2 cellular contexts compared by ENCODE assay signal in the genomic region with DNA sequence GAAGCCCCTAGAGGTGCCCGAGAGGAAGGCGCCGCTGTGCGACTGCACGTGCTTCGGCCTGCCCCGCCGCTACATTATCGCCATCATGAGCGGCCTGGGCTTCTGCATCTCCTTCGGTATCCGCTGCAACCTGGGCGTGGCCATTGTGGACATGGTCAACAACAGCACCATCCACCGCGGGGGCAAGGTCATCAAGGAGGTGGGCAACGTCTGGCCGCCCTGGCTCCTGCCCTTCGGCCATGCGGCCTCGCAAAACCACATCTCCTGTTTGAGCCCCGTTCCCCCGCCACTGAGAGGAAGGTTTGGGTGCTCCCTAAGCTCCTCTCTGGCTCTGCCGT.
TF ChIP-seq lines count a peak whose summit lies in the region.

No MANE protein-coding gene starts in this region.

TF ChIP-seq in neural cell, 6 proteins besides CTCF, POLR2A, EP300 and RAD21:
- TF ChIP-seq SMC3 (conservative IDR thresholded peaks at IDR 0.05; ENCODE audit: poor library complexity), result no peak
- TF ChIP-seq MXI1 (conservative IDR thresholded peaks at IDR 0.05; ENCODE audit: poor library complexity, severe bottlenecking), result no peak
- TF ChIP-seq POLR2AphosphoS5 (IDR thresholded peaks at IDR 0.05), result no peak
- no peak for TF ChIP-seq TAF1 (IDR thresholded peaks at IDR 0.05; ENCODE audit: low read depth)
- TF ChIP-seq EZH2 (IDR thresholded peaks at IDR 0.05; ENCODE audit: borderline replicate concordance, insufficient read depth, low read length, poor library complexity, severe bottlenecking), result no peak
- TF ChIP-seq, protein P1, sequence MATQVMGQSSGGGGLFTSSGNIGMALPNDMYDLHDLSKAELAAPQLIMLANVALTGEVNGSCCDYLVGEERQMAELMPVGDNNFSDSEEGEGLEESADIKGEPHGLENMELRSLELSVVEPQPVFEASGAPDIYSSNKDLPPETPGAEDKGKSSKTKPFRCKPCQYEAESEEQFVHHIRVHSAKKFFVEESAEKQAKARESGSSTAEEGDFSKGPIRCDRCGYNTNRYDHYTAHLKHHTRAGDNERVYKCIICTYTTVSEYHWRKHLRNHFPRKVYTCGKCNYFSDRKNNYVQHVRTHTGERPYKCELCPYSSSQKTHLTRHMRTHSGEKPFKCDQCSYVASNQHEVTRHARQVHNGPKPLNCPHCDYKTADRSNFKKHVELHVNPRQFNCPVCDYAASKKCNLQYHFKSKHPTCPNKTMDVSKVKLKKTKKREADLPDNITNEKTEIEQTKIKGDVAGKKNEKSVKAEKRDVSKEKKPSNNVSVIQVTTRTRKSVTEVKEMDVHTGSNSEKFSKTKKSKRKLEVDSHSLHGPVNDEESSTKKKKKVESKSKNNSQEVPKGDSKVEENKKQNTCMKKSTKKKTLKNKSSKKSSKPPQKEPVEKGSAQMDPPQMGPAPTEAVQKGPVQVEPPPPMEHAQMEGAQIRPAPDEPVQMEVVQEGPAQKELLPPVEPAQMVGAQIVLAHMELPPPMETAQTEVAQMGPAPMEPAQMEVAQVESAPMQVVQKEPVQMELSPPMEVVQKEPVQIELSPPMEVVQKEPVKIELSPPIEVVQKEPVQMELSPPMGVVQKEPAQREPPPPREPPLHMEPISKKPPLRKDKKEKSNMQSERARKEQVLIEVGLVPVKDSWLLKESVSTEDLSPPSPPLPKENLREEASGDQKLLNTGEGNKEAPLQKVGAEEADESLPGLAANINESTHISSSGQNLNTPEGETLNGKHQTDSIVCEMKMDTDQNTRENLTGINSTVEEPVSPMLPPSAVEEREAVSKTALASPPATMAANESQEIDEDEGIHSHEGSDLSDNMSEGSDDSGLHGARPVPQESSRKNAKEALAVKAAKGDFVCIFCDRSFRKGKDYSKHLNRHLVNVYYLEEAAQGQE (IDR thresholded peaks at IDR 0.05; ENCODE audit: borderline replicate concordance), result no peak

TF ChIP-seq in HepG2, 621 proteins besides CTCF, POLR2A, EP300 and RAD21:
- TF ChIP-seq, protein P2, sequence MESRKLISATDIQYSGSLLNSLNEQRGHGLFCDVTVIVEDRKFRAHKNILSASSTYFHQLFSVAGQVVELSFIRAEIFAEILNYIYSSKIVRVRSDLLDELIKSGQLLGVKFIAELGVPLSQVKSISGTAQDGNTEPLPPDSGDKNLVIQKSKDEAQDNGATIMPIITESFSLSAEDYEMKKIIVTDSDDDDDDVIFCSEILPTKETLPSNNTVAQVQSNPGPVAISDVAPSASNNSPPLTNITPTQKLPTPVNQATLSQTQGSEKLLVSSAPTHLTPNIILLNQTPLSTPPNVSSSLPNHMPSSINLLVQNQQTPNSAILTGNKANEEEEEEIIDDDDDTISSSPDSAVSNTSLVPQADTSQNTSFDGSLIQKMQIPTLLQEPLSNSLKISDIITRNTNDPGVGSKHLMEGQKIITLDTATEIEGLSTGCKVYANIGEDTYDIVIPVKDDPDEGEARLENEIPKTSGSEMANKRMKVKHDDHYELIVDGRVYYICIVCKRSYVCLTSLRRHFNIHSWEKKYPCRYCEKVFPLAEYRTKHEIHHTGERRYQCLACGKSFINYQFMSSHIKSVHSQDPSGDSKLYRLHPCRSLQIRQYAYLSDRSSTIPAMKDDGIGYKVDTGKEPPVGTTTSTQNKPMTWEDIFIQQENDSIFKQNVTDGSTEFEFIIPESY (CRISPR knock-in tag; IDR thresholded peaks at IDR 0.05), result no peak
- TF ChIP-seq RAD51 (IDR thresholded peaks at IDR 0.05; ENCODE audit: borderline replicate concordance), result no peak
- TF ChIP-seq ZNF317 (CRISPR knock-in tag; IDR thresholded peaks at IDR 0.05), result no peak
- TF ChIP-seq, protein P3, sequence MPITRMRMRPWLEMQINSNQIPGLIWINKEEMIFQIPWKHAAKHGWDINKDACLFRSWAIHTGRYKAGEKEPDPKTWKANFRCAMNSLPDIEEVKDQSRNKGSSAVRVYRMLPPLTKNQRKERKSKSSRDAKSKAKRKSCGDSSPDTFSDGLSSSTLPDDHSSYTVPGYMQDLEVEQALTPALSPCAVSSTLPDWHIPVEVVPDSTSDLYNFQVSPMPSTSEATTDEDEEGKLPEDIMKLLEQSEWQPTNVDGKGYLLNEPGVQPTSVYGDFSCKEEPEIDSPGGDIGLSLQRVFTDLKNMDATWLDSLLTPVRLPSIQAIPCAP (CRISPR knock-in tag; IDR thresholded peaks at IDR 0.05; ENCODE audit: low read depth), result no peak
- no peak for TF ChIP-seq ZNF343 (CRISPR knock-in tag; IDR thresholded peaks at IDR 0.05)
- TF ChIP-seq ZNF460 (CRISPR knock-in tag; IDR thresholded peaks at IDR 0.05; ENCODE audit: borderline replicate concordance), result no peak
- TF ChIP-seq DNMT3B (CRISPR knock-in tag; conservative IDR thresholded peaks at IDR 0.05), result no peak
- no peak for TF ChIP-seq HNRNPK (IDR thresholded peaks at IDR 0.05; ENCODE audit: low read depth, low read length, poor library complexity, severe bottlenecking)
- TF ChIP-seq ZNF839 (CRISPR knock-in tag; IDR thresholded peaks at IDR 0.05; ENCODE audit: borderline replicate concordance), result no peak
